10 cellular contexts compared by ENCODE assay signal in the genomic region with DNA sequence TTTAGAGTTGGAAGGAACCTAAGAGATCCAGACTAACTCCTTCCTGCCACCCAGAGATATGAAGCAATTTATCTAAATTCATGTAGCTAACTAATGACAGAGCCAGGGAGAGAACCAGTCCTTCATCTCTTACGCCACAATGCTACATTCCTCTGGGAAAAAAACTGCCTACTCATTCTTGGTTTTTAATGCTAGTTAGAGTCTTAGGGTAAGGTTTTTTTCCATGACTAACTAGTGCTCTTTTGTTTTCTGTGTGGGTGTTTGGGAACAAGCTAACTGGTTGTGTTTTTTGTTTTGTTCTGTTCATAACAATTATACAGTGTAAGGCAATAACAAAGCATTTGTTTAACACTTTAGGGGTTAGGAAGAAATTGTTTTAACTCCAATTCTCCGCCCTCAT. TPM values are rescaled to one million over a fixed set of nuclear protein-coding genes. Genes with fewer than 3 reads are reported as not detected.
A peak's percentile ranks its signal among the peaks of the same experiment; 100 is the strongest.
DNase-seq lines count a peak whose midpoint lies in the region; ATAC-seq and TF ChIP-seq lines count a peak whose summit lies in the region.
"Had no signal": no experiment of that assay in that cellular context is flagged by ENCODE, and none has a peak within 500 bp of the region (broad histone marks: within the 10 kb centered on the region; RNA-seq: fewer than 3 reads in every experiment).

No MANE protein-coding gene starts in this region.

- ATAC-seq in RWPE2 (ENCODE audit: low read depth): peak; percentile 88
- ATAC-seq in GM21367 (IDR thresholded peaks at IDR 0.05; ENCODE audit: unreplicated experiment): no peak
- no peak for ATAC-seq in HG02798 (IDR thresholded peaks at IDR 0.05; ENCODE audit: poor library complexity, unreplicated experiment)
- ATAC-seq in T-helper 17 cell: no peak

- POLR2A ChIA-PET in BJ (lab: Charles Lee): no interaction called here
- POLR2A ChIA-PET in activated CD4-positive, alpha-beta memory T cell treated with anti-CD3 and anti-CD28 coated beads, Interleukin-2, amount 10 ng/mL, durations not matched to agents 7 days and 5 days (lab: Charles Lee): no interaction called here

- 52 to 66% methylated on average over 2 of the region's 2 CpGs for WGBS in esophagus squamous epithelium, 2 donors

- H3K9me3 ChIP-seq in RWPE2 (ENCODE audit: severe bottlenecking) (no peaks in the 10 kb centered on the region), esophagus squamous epithelium (no peaks in the 10 kb centered on the region), mucosa of stomach (ENCODE audit: control insufficient read depth, low read length) (no peaks in the 10 kb centered on the region), T-helper 17 cell (ENCODE audit: control insufficient read depth, low read length, poor library complexity, severe bottlenecking) (no peaks in the 10 kb centered on the region)

- H3K27ac ChIP-seq in RWPE2 (ENCODE audit: poor library complexity, severe bottlenecking) (peak overlapping the region; percentile 21), esophagus squamous epithelium (peak overlapping the region; percentile 33 to 69 (median 49))

- DNase-seq in BJ (ENCODE audit: low read depth) (peak; percentile 82), RWPE2 (ENCODE audit: low spot score) (no peak), esophagus squamous epithelium (lab: John Stamatoyannopoulos, UW) (no peak), T-helper 17 cell (no peak)
- DNase-seq in activated CD4-positive, alpha-beta memory T cell treated with anti-CD3 and anti-CD28 coated beads, Interleukin-2, amount 10 ng/mL, durations not matched to agents 7 days and 5 days: no peak
- DNase-seq: activated CD4-positive, alpha-beta T cell treated with anti-CD3 and anti-CD28 coated beads for 4 hours; naive B cell had no signal

- H3K9me3 Mint-ChIP-seq in activated CD4-positive, alpha-beta memory T cell treated with anti-CD3 and anti-CD28 coated beads, Interleukin-2, amount 10 ng/mL, durations not matched to agents 7 days and 5 days: no peaks in the 10 kb centered on the region
- H3K9me3 Mint-ChIP-seq: naive B cell had no signal

- no peaks in the 10 kb centered on the region for H3K27me3 ChIP-seq in BJ (ENCODE audit: control insufficient read depth, insufficient read depth, low read length)
- no peaks in the 10 kb centered on the region for H3K27me3 ChIP-seq in RWPE2 (ENCODE audit: insufficient read depth, poor library complexity, severe bottlenecking)
- H3K27me3 ChIP-seq in esophagus squamous epithelium: no peaks in the 10 kb centered on the region
- H3K27me3 ChIP-seq in mucosa of stomach (ENCODE audit: control insufficient read depth, insufficient read depth, low read length): no peaks in the 10 kb centered on the region

- H3K4me3 ChIP-seq in BJ (ENCODE audit: low read depth, low read length) (no peak overlapping the region), RWPE2 (ENCODE audit: severe bottlenecking) (no peak overlapping the region), esophagus squamous epithelium (no peak overlapping the region), mucosa of stomach (ENCODE audit: low read length) (no peak overlapping the region)

- no peaks in the 10 kb centered on the region for H3K27me3 Mint-ChIP-seq in activated CD4-positive, alpha-beta memory T cell treated with anti-CD3 and anti-CD28 coated beads, Interleukin-2, amount 10 ng/mL, durations not matched to agents 7 days and 5 days
- no peaks in the 10 kb centered on the region for H3K27me3 Mint-ChIP-seq in T-helper 17 cell
- H3K27me3 Mint-ChIP-seq: naive B cell had no signal

- intact Hi-C loops in esophagus squamous epithelium (cut with DNase I): no loop called here

- H3K4me3 Mint-ChIP-seq in activated CD4-positive, alpha-beta memory T cell treated with anti-CD3 and anti-CD28 coated beads, Interleukin-2, amount 10 ng/mL, durations not matched to agents 7 days and 5 days: no peak overlapping the region
- H3K4me3 Mint-ChIP-seq in T-helper 17 cell: no peak overlapping the region
- H3K4me3 Mint-ChIP-seq: naive B cell had no signal

- H3K4me1 ChIP-seq in RWPE2 (ENCODE audit: insufficient read depth, poor library complexity, severe bottlenecking): peaks cover 16% of the 10 kb centered on the region
- peaks cover 4 to 28% (median 8%) of the 10 kb centered on the region in 3 donors for H3K4me1 ChIP-seq in esophagus squamous epithelium
- peaks cover 41% of the 10 kb centered on the region for H3K4me1 ChIP-seq in mucosa of stomach (ENCODE audit: control insufficient read depth, insufficient read depth, low read length)

- H3K9ac ChIP-seq in mucosa of stomach (ENCODE audit: low read length): peak overlapping the region; percentile 6

- H3K27ac Mint-ChIP-seq in activated CD4-positive, alpha-beta memory T cell treated with anti-CD3 and anti-CD28 coated beads, Interleukin-2, amount 10 ng/mL, durations not matched to agents 7 days and 5 days: no peak overlapping the region
- no peak overlapping the region for H3K27ac Mint-ChIP-seq in T-helper 17 cell

- TF ChIP-seq CTCF in BJ (IDR thresholded peaks at IDR 0.05; ENCODE audit: insufficient read depth, low read depth, low read length) (no peak), RWPE2 (IDR thresholded peaks at IDR 0.05; ENCODE audit: poor library complexity, severe bottlenecking) (no peak), esophagus squamous epithelium (IDR thresholded peaks at IDR 0.05) (no peak)

- peaks cover 19% of the 10 kb centered on the region for H3K4me1 Mint-ChIP-seq in activated CD4-positive, alpha-beta memory T cell treated with anti-CD3 and anti-CD28 coated beads, Interleukin-2, amount 10 ng/mL, durations not matched to agents 7 days and 5 days
- H3K4me1 Mint-ChIP-seq in T-helper 17 cell: peaks cover 12% of the 10 kb centered on the region

- TF ChIP-seq POLR2A in esophagus squamous epithelium (IDR thresholded peaks at IDR 0.05): no peak

- CTCF ChIA-PET in BJ (lab: Yijun Ruan, JAX): interaction anchor here (0.6 kb wide), 1 partner anchor 33 kb away, joined by 3 read pairs; no protein-coding TSS in a partner anchor
- CTCF ChIA-PET in activated CD4-positive, alpha-beta memory T cell treated with anti-CD3 and anti-CD28 coated beads, Interleukin-2, amount 10 ng/mL, durations not matched to agents 7 days and 5 days (lab: Charles Lee): no interaction called here

- H3K36me3 ChIP-seq in BJ (ENCODE audit: control insufficient read depth, insufficient read depth, low read length): no peaks in the 10 kb centered on the region
- H3K36me3 ChIP-seq in RWPE2 (ENCODE audit: low read depth): peaks cover 11% of the 10 kb centered on the region; the same call in 1 of the 2 replicates
- peaks cover 0 to 24% (median 0%) of the 10 kb centered on the region in 3 donors for H3K36me3 ChIP-seq in esophagus squamous epithelium
- H3K36me3 ChIP-seq in mucosa of stomach (ENCODE audit: control insufficient read depth, insufficient read depth, low read length): no peaks in the 10 kb centered on the region

- no peaks in the 10 kb centered on the region for H3K36me3 Mint-ChIP-seq in activated CD4-positive, alpha-beta memory T cell treated with anti-CD3 and anti-CD28 coated beads, Interleukin-2, amount 10 ng/mL, durations not matched to agents 7 days and 5 days (ENCODE audit: low read depth)
- H3K36me3 Mint-ChIP-seq in T-helper 17 cell (ENCODE audit: low read depth): peaks cover 9% of the 10 kb centered on the region

RNA-seq across cellular contexts. Expression of a gene that starts 52.4 kb away (rescaled TPM):
- polyA plus RNA-seq in BJ (2011; rRNA removed): 6.6 and 15.3 TPM in 2 replicates
- 16.0 and 24.2 TPM in 2 replicates for polyA minus RNA-seq in BJ (2011; rRNA and poly(A)+ RNA removed)
- total RNA-seq in esophagus squamous epithelium (10 to 100 TPM; 19.9 to 52.9 (median 37.8) TPM), T-helper 17 cell (10 to 100 TPM; 11.8 to 14.9 TPM)
- total RNA-seq in activated CD4-positive, alpha-beta memory T cell treated with anti-CD3 and anti-CD28 coated beads, Interleukin-2, amount 10 ng/mL, durations not matched to agents 7 days and 5 days: 10 to 100 TPM in 1 of 2 experiments, 1 to 10 TPM in 1; 9.5 to 10.2 TPM
